ENCODE assay signal across 1 cellular context in the genomic region with DNA sequence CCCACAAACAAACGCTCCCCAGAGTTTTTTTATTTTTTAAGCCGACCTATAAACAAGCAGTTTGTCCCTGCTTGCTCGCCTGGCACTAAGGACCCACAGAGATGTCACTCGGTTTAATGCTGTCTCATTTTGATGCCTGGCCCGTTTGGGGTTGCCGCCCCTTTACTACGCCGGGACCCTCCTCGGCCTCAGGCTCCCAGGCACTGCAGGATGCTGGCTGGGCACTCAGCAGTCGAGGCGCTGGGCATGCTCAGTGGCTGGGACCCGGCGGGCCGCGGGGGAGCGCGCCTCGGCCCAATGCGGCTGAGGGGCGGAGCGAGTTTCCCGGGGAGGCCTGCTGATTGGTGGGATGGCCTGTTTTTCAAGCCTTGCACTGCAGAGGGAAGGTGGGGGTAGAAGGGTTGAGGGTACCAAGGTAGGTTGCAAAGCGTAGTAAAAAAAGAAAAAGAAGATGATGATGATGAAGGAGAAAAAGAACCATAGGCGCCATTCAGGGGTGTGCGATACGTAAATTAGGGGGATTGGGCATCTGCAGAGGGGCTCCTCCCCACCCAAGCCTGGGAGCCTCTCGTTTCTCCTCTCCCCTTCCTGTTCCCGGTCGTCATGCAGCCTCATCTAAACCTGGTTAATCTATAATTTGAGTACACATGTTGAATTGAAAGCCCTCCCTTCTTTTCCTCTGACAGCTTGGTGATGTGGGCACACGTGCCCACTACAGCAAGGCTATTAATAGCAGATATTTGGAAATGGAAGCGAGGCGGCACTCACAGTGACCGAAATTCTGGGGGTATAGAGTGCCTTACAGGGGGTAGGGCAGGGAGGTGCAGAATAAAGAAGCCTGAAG.
TF ChIP-seq lines count a peak whose summit lies in the region.

No MANE protein-coding gene starts in this region.

TF ChIP-seq in HepG2, 621 proteins besides CTCF, POLR2A, EP300 and RAD21 (continued from another document and continues in another):
- TF ChIP-seq TEAD2 (CRISPR knock-in tag; IDR thresholded peaks at IDR 0.05) (no peak), ZNF451 (CRISPR knock-in tag; IDR thresholded peaks at IDR 0.05) (0 out of 2 replicates have a peak, but pooled peaks have one; percentile 13), RFX3 (CRISPR knock-in tag; IDR thresholded peaks at IDR 0.05) (no peak), GLI4 (CRISPR knock-in tag; IDR thresholded peaks at IDR 0.05; ENCODE audit: borderline replicate concordance) (no peak), HNRNPK (IDR thresholded peaks at IDR 0.05; ENCODE audit: low read depth, low read length, poor library complexity, severe bottlenecking) (no peak), GATAD1 (CRISPR knock-in tag; IDR thresholded peaks at IDR 0.05) (peak; percentile 0; the same call in 1 of the 2 replicates), KDM6A (CRISPR knock-in tag; IDR thresholded peaks at IDR 0.05; ENCODE audit: low read depth) (no peak), HES4 (CRISPR knock-in tag; IDR thresholded peaks at IDR 0.05; ENCODE audit: borderline replicate concordance) (no peak), NFE2 (CRISPR knock-in tag; IDR thresholded peaks at IDR 0.05) (no peak), ZFP37 (CRISPR knock-in tag; IDR thresholded peaks at IDR 0.05; ENCODE audit: borderline replicate concordance) (no peak), ZNF598 (CRISPR knock-in tag; IDR thresholded peaks at IDR 0.05; ENCODE audit: borderline replicate concordance) (no peak), SMARCC2 (IDR thresholded peaks at IDR 0.05) (no peak), REL (CRISPR knock-in tag; conservative IDR thresholded peaks at IDR 0.05) (no peak), POGZ (CRISPR knock-in tag; IDR thresholded peaks at IDR 0.05) (peak; percentile 23), ZNF329 (CRISPR knock-in tag; IDR thresholded peaks at IDR 0.05; ENCODE audit: low read depth) (no peak), FOXK2 (IDR thresholded peaks at IDR 0.05) (no peak), ZNF792 (CRISPR knock-in tag; IDR thresholded peaks at IDR 0.05) (no peak), ZNF850 (CRISPR knock-in tag; conservative IDR thresholded peaks at IDR 0.05) (no peak), RFXANK (CRISPR knock-in tag; IDR thresholded peaks at IDR 0.05) (0 out of 2 replicates have a peak, but pooled peaks have one; percentile 3), ASH2L (IDR thresholded peaks at IDR 0.05; ENCODE audit: insufficient read length, low read depth, low read length) (peak; percentile 82), CHD4 (IDR thresholded peaks at IDR 0.05; ENCODE audit: borderline replicate concordance, low read length) (0 out of 2 replicates have a peak, but pooled peaks have one; percentile 52), ZNF17 (CRISPR knock-in tag; IDR thresholded peaks at IDR 0.05) (0 out of 2 replicates have a peak, but pooled peaks have one; percentile 12), HMGA1 (CRISPR knock-in tag; conservative IDR thresholded peaks at IDR 0.05) (no peak), ZNF761 (CRISPR knock-in tag; conservative IDR thresholded peaks at IDR 0.05) (no peak), IRX3 (CRISPR knock-in tag; IDR thresholded peaks at IDR 0.05; ENCODE audit: borderline replicate concordance, low read depth) (no peak), ATM (IDR thresholded peaks at IDR 0.05; ENCODE audit: borderline replicate concordance) (no peak), HDAC1 (CRISPR knock-in tag; IDR thresholded peaks at IDR 0.05) (no peak), ATF7-NPFF (CRISPR knock-in tag; IDR thresholded peaks at IDR 0.05; ENCODE audit: low read depth) (no peak), IRF2 (CRISPR knock-in tag; IDR thresholded peaks at IDR 0.05) (no peak; the same call in 1 of the 2 replicates), KMT2B (CRISPR knock-in tag; IDR thresholded peaks at IDR 0.05) (0 out of 2 replicates have a peak, but pooled peaks have one; percentile 30), BCL6 (CRISPR knock-in tag; IDR thresholded peaks at IDR 0.05) (0 out of 2 replicates have a peak, but pooled peaks have one; percentile 23), ZNF552 (CRISPR knock-in tag; IDR thresholded peaks at IDR 0.05; ENCODE audit: borderline replicate concordance) (no peak), ZNF720 (CRISPR knock-in tag; IDR thresholded peaks at IDR 0.05) (no peak), ZNF232 (CRISPR knock-in tag; IDR thresholded peaks at IDR 0.05; ENCODE audit: borderline replicate concordance) (no peak), PHF20 (CRISPR knock-in tag; IDR thresholded peaks at IDR 0.05) (no peak), ATF7 (IDR thresholded peaks at IDR 0.05) (no peak), ATF7 (CRISPR knock-in tag; IDR thresholded peaks at IDR 0.05) (0 out of 2 replicates have a peak, but pooled peaks have one; percentile 4), ZNF703 (CRISPR knock-in tag; IDR thresholded peaks at IDR 0.05; ENCODE audit: borderline replicate concordance) (no peak; the same call in 1 of the 2 replicates), SMAD3 (CRISPR knock-in tag; IDR thresholded peaks at IDR 0.05) (no peak; the same call in none of the 2 replicates), RFX1 (IDR thresholded peaks at IDR 0.05) (no peak), TCF7L2 (IDR thresholded peaks at IDR 0.05; ENCODE audit: low read depth, low read length) (no peak), ZNF121 (CRISPR knock-in tag; IDR thresholded peaks at IDR 0.05) (no peak), SRSF9 (IDR thresholded peaks at IDR 0.05; ENCODE audit: borderline replicate concordance, insufficient read depth, low read depth, low read length, poor library complexity, severe bottlenecking) (no peak), ZKSCAN5 (CRISPR knock-in tag; IDR thresholded peaks at IDR 0.05) (no peak), ISL2 (CRISPR knock-in tag; IDR thresholded peaks at IDR 0.05) (no peak), PLRG1 (conservative IDR thresholded peaks at IDR 0.05) (no peak), ZBTB3 (CRISPR knock-in tag; IDR thresholded peaks at IDR 0.05; ENCODE audit: borderline replicate concordance, low read depth) (no peak), SMC3 (IDR thresholded peaks at IDR 0.05; ENCODE audit: low read length) (no peak; the same call in 1 of the 2 replicates), PCBP1 (IDR thresholded peaks at IDR 0.05; ENCODE audit: borderline replicate concordance, low read depth, low read length) (no peak), ZNF335 (CRISPR knock-in tag; IDR thresholded peaks at IDR 0.05) (no peak), ZNF10 (CRISPR knock-in tag; IDR thresholded peaks at IDR 0.05; ENCODE audit: borderline replicate concordance, low read depth) (no peak), NFE2L2 (IDR thresholded peaks at IDR 0.05; ENCODE audit: low read length) (no peak), NFKBIZ (CRISPR knock-in tag; IDR thresholded peaks at IDR 0.05) (no peak)
- TF ChIP-seq, protein P1, sequence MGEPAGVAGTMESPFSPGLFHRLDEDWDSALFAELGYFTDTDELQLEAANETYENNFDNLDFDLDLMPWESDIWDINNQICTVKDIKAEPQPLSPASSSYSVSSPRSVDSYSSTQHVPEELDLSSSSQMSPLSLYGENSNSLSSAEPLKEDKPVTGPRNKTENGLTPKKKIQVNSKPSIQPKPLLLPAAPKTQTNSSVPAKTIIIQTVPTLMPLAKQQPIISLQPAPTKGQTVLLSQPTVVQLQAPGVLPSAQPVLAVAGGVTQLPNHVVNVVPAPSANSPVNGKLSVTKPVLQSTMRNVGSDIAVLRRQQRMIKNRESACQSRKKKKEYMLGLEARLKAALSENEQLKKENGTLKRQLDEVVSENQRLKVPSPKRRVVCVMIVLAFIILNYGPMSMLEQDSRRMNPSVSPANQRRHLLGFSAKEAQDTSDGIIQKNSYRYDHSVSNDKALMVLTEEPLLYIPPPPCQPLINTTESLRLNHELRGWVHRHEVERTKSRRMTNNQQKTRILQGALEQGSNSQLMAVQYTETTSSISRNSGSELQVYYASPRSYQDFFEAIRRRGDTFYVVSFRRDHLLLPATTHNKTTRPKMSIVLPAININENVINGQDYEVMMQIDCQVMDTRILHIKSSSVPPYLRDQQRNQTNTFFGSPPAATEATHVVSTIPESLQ (CRISPR knock-in tag; conservative IDR thresholded peaks at IDR 0.05), result no peak
- TF ChIP-seq, protein P2, sequence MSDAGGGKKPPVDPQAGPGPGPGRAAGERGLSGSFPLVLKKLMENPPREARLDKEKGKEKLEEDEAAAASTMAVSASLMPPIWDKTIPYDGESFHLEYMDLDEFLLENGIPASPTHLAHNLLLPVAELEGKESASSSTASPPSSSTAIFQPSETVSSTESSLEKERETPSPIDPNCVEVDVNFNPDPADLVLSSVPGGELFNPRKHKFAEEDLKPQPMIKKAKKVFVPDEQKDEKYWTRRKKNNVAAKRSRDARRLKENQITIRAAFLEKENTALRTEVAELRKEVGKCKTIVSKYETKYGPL (CRISPR knock-in tag; IDR thresholded peaks at IDR 0.05), result no peak
- TF ChIP-seq, protein P3, sequence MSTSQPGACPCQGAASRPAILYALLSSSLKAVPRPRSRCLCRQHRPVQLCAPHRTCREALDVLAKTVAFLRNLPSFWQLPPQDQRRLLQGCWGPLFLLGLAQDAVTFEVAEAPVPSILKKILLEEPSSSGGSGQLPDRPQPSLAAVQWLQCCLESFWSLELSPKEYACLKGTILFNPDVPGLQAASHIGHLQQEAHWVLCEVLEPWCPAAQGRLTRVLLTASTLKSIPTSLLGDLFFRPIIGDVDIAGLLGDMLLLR (CRISPR knock-in tag; IDR thresholded peaks at IDR 0.05), result peak; percentile 6
- TF ChIP-seq, protein P4, sequence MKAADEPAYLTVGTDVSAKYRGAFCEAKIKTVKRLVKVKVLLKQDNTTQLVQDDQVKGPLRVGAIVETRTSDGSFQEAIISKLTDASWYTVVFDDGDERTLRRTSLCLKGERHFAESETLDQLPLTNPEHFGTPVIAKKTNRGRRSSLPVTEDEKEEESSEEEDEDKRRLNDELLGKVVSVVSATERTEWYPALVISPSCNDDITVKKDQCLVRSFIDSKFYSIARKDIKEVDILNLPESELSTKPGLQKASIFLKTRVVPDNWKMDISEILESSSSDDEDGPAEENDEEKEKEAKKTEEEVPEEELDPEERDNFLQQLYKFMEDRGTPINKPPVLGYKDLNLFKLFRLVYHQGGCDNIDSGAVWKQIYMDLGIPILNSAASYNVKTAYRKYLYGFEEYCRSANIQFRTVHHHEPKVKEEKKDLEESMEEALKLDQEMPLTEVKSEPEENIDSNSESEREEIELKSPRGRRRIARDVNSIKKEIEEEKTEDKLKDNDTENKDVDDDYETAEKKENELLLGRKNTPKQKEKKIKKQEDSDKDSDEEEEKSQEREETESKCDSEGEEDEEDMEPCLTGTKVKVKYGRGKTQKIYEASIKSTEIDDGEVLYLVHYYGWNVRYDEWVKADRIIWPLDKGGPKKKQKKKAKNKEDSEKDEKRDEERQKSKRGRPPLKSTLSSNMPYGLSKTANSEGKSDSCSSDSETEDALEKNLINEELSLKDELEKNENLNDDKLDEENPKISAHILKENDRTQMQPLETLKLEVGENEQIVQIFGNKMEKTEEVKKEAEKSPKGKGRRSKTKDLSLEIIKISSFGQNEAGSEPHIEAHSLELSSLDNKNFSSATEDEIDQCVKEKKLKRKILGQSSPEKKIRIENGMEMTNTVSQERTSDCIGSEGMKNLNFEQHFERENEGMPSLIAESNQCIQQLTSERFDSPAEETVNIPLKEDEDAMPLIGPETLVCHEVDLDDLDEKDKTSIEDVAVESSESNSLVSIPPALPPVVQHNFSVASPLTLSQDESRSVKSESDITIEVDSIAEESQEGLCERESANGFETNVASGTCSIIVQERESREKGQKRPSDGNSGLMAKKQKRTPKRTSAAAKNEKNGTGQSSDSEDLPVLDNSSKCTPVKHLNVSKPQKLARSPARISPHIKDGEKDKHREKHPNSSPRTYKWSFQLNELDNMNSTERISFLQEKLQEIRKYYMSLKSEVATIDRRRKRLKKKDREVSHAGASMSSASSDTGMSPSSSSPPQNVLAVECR (CRISPR knock-in tag; IDR thresholded peaks at IDR 0.05; ENCODE audit: borderline replicate concordance), result peak; percentile 28; the same call in 1 of the 2 replicates
- TF ChIP-seq, protein P5, sequence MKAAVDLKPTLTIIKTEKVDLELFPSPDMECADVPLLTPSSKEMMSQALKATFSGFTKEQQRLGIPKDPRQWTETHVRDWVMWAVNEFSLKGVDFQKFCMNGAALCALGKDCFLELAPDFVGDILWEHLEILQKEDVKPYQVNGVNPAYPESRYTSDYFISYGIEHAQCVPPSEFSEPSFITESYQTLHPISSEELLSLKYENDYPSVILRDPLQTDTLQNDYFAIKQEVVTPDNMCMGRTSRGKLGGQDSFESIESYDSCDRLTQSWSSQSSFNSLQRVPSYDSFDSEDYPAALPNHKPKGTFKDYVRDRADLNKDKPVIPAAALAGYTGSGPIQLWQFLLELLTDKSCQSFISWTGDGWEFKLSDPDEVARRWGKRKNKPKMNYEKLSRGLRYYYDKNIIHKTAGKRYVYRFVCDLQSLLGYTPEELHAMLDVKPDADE (CRISPR knock-in tag; IDR thresholded peaks at IDR 0.05), result no peak
- TF ChIP-seq, protein P6, sequence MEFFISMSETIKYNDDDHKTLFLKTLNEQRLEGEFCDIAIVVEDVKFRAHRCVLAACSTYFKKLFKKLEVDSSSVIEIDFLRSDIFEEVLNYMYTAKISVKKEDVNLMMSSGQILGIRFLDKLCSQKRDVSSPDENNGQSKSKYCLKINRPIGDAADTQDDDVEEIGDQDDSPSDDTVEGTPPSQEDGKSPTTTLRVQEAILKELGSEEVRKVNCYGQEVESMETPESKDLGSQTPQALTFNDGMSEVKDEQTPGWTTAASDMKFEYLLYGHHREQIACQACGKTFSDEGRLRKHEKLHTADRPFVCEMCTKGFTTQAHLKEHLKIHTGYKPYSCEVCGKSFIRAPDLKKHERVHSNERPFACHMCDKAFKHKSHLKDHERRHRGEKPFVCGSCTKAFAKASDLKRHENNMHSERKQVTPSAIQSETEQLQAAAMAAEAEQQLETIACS (CRISPR knock-in tag; IDR thresholded peaks at IDR 0.05), result no peak
- TF ChIP-seq, protein P7, sequence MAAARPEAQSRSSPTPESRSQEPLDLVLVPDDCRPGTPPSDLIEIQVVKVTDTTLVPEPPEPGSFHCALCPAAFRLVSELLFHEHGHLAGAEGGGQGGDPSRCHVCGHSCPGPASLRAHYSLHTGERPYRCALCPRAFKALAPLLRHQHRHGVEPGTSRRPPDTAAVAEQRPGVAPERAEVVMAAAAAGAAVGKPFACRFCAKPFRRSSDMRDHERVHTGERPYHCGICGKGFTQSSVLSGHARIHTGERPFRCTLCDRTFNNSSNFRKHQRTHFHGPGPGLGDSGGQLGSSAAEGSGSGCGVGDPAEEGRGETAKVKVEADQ (CRISPR knock-in tag; IDR thresholded peaks at IDR 0.05; ENCODE audit: borderline replicate concordance), result no peak
- TF ChIP-seq, protein P8, sequence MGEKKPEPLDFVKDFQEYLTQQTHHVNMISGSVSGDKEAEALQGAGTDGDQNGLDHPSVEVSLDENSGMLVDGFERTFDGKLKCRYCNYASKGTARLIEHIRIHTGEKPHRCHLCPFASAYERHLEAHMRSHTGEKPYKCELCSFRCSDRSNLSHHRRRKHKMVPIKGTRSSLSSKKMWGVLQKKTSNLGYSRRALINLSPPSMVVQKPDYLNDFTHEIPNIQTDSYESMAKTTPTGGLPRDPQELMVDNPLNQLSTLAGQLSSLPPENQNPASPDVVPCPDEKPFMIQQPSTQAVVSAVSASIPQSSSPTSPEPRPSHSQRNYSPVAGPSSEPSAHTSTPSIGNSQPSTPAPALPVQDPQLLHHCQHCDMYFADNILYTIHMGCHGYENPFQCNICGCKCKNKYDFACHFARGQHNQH (CRISPR knock-in tag; IDR thresholded peaks at IDR 0.05), result no peak; the same call in 1 of the 2 replicates
